In the genomic region with DNA sequence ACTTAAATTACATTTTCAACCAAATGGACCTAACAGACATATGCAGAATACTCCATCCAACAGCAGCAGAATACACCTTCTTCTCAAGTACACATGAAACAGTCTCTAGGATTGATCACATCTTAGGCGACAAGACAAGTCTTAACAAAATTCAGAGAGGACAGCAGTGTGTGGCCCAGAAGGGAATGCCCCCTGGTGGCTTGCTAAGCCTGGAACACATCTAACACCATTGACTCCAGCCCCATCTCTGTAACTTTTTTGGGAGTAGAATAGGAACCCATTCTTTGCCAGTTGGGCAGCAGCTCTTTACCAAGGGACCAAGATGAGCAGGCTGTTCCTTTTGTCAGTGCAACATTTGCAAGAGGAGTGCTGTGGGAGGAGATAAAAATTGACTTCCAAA, we compare ENCODE assay signal across 1 cellular context.
TF ChIP-seq lines count a peak whose summit lies in the region.

No MANE protein-coding gene starts in this region.

TF ChIP-seq in H1, 55 proteins besides CTCF, POLR2A, EP300 and RAD21:
- TF ChIP-seq, protein P1, sequence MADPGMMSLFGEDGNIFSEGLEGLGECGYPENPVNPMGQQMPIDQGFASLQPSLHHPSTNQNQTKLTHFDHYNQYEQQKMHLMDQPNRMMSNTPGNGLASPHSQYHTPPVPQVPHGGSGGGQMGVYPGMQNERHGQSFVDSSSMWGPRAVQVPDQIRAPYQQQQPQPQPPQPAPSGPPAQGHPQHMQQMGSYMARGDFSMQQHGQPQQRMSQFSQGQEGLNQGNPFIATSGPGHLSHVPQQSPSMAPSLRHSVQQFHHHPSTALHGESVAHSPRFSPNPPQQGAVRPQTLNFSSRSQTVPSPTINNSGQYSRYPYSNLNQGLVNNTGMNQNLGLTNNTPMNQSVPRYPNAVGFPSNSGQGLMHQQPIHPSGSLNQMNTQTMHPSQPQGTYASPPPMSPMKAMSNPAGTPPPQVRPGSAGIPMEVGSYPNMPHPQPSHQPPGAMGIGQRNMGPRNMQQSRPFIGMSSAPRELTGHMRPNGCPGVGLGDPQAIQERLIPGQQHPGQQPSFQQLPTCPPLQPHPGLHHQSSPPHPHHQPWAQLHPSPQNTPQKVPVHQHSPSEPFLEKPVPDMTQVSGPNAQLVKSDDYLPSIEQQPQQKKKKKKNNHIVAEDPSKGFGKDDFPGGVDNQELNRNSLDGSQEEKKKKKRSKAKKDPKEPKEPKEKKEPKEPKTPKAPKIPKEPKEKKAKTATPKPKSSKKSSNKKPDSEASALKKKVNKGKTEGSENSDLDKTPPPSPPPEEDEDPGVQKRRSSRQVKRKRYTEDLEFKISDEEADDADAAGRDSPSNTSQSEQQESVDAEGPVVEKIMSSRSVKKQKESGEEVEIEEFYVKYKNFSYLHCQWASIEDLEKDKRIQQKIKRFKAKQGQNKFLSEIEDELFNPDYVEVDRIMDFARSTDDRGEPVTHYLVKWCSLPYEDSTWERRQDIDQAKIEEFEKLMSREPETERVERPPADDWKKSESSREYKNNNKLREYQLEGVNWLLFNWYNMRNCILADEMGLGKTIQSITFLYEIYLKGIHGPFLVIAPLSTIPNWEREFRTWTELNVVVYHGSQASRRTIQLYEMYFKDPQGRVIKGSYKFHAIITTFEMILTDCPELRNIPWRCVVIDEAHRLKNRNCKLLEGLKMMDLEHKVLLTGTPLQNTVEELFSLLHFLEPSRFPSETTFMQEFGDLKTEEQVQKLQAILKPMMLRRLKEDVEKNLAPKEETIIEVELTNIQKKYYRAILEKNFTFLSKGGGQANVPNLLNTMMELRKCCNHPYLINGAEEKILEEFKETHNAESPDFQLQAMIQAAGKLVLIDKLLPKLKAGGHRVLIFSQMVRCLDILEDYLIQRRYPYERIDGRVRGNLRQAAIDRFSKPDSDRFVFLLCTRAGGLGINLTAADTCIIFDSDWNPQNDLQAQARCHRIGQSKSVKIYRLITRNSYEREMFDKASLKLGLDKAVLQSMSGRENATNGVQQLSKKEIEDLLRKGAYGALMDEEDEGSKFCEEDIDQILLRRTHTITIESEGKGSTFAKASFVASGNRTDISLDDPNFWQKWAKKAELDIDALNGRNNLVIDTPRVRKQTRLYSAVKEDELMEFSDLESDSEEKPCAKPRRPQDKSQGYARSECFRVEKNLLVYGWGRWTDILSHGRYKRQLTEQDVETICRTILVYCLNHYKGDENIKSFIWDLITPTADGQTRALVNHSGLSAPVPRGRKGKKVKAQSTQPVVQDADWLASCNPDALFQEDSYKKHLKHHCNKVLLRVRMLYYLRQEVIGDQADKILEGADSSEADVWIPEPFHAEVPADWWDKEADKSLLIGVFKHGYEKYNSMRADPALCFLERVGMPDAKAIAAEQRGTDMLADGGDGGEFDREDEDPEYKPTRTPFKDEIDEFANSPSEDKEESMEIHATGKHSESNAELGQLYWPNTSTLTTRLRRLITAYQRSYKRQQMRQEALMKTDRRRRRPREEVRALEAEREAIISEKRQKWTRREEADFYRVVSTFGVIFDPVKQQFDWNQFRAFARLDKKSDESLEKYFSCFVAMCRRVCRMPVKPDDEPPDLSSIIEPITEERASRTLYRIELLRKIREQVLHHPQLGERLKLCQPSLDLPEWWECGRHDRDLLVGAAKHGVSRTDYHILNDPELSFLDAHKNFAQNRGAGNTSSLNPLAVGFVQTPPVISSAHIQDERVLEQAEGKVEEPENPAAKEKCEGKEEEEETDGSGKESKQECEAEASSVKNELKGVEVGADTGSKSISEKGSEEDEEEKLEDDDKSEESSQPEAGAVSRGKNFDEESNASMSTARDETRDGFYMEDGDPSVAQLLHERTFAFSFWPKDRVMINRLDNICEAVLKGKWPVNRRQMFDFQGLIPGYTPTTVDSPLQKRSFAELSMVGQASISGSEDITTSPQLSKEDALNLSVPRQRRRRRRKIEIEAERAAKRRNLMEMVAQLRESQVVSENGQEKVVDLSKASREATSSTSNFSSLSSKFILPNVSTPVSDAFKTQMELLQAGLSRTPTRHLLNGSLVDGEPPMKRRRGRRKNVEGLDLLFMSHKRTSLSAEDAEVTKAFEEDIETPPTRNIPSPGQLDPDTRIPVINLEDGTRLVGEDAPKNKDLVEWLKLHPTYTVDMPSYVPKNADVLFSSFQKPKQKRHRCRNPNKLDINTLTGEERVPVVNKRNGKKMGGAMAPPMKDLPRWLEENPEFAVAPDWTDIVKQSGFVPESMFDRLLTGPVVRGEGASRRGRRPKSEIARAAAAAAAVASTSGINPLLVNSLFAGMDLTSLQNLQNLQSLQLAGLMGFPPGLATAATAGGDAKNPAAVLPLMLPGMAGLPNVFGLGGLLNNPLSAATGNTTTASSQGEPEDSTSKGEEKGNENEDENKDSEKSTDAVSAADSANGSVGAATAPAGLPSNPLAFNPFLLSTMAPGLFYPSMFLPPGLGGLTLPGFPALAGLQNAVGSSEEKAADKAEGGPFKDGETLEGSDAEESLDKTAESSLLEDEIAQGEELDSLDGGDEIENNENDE (IDR thresholded peaks at IDR 0.05; ENCODE audit: insufficient replicate concordance, low read length) = no peak
- TF ChIP-seq KDM4A (IDR thresholded peaks at IDR 0.05; ENCODE audit: low read depth, low read length, severe bottlenecking) (no peak), PHF8 (conservative IDR thresholded peaks at IDR 0.05; ENCODE audit: low read depth, low read length) (no peak), FOSL1 (IDR thresholded peaks at IDR 0.05; ENCODE audit: insufficient read depth, low read depth, low read length) (no peak), CBX8 (IDR thresholded peaks at IDR 0.05; ENCODE audit: borderline replicate concordance, low read depth, low read length) (no peak), RFX5 (IDR thresholded peaks at IDR 0.05; ENCODE audit: borderline replicate concordance, low read depth, low read length) (no peak), TBP (IDR thresholded peaks at IDR 0.05; ENCODE audit: low read depth, low read length) (no peak), RXRA (IDR thresholded peaks at IDR 0.05; ENCODE audit: insufficient read depth, low read depth, low read length) (no peak), BRCA1 (IDR thresholded peaks at IDR 0.05; ENCODE audit: low read depth, low read length) (no peak), RNF2 (IDR thresholded peaks at IDR 0.05; ENCODE audit: borderline replicate concordance, low read depth, low read length, missing control alignments, poor library complexity, severe bottlenecking) (no peak), EGR1 (IDR thresholded peaks at IDR 0.05; ENCODE audit: borderline replicate concordance, low read depth, low read length) (no peak), SP2 (IDR thresholded peaks at IDR 0.05; ENCODE audit: low read length) (no peak), CEBPB (IDR thresholded peaks at IDR 0.05; ENCODE audit: low read depth, low read length) (no peak)
- TF ChIP-seq, protein P2, sequence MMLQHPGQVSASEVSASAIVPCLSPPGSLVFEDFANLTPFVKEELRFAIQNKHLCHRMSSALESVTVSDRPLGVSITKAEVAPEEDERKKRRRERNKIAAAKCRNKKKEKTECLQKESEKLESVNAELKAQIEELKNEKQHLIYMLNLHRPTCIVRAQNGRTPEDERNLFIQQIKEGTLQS (IDR thresholded peaks at IDR 0.05; ENCODE audit: insufficient read depth, low read depth, low read length) = no peak
